8 cellular contexts compared by ENCODE assay signal in the genomic region with DNA sequence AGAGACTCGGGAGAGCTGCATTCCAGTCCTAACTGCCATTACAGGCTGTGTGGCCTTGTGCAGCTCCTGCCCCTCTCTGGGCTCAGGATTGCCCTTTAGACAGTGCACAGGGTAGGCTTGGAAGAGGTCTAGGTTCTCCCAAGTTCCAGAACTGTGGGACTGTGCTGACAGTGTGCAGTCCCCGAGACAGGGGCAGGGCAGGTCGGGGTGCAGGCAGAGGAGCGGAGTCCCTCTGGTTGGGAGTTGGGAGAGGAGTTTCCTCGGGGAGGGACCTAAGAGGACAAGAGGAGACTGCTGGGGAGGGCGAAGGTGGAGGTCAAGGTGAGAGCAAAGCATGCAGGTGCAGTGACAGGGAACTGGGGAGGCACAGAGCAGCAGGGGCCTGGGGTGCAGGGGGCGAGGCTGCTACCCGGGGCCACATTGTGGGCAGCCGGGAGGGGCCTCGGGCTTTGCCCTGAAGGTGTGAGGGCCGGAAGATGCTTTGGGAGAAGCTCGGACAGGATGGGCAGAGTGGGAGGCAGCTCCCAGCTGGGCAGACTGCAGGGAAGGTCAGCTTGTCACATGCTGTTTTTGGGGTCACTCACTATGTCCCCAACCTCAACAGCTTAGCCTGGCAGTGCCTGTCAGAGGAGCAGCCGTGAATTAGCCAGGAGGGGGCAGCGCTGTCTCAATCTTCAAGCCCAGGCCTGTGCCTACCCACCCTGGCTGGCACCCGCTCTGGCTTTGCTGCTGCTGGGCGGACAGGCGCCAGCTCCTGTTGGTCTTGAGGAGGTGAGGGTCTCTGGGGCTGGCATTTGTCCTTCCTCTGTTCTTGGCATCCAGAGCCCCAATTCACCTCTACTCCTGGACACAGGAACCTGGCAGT. TPM values are rescaled to one million over a fixed set of nuclear protein-coding genes. Genes with fewer than 3 reads are reported as not detected.
DNase-seq lines count a peak whose midpoint lies in the region; ATAC-seq, FAIRE-seq and TF ChIP-seq lines count a peak whose summit lies in the region.

No MANE protein-coding gene starts in this region.

- no peak overlapping the region for H3K4me3 ChIP-seq in ascending aorta

- TF ChIP-seq CTCF in ascending aorta (IDR thresholded peaks at IDR 0.05): peak; percentile 39 to 52 (median 41)

- no peak for FAIRE-seq in HTR-8/SVneo (lab: Jason Lieb, UNC)

- DNase-seq in CD1c-positive myeloid dendritic cell (ENCODE audit: extremely low spot score): peak; percentile 72
- DNase-seq in HTR-8/SVneo (ENCODE audit: insufficient read length, low spot score): peak; percentile 41
- DNase-seq in T-helper 2 cell: peak; percentile 38 to 67 (median 61)
- DNase-seq in ascending aorta (ENCODE audit: low spot score in 2 of 2): no peak
- DNase-seq in kidney glomerular epithelial cell (lab: John Stamatoyannopoulos, UW): peak; percentile 26
- peak; percentile 44 to 60 (median 47) for DNase-seq in stimulated activated CD4-positive, alpha-beta T cell treated with anti-CD3 and anti-CD28 coated beads, TNF-alpha, amount 100 ng/mL, for 4 hours (ENCODE audit: low read depth in 3 of 3)

- no peaks in the 10 kb centered on the region for H3K27me3 ChIP-seq in ascending aorta

- ATAC-seq in GM18867 (IDR thresholded peaks at IDR 0.05; ENCODE audit: unreplicated experiment) (no peak), GM21825 (IDR thresholded peaks at IDR 0.05; ENCODE audit: unreplicated experiment) (no peak)

- H3K27ac ChIP-seq in ascending aorta: no peak overlapping the region

- H3K9me3 ChIP-seq in ascending aorta: no peaks in the 10 kb centered on the region

- H3K4me1 ChIP-seq in ascending aorta: peaks cover 4 to 5% of the 10 kb centered on the region in 2 donors

- no peaks in the 10 kb centered on the region for H3K36me3 ChIP-seq in ascending aorta

- intact Hi-C loops in ascending aorta (cut with DNase I): no loop called here

RNA-seq across cellular contexts. Expression of gene CSPG4, which starts 15.4 kb away (rescaled TPM):
- 258 TPM for total RNA-seq in ascending aorta

Comparison
In these comparisons a context has a peak if more than half of its experiments do, and no peak if none do; other contexts are left out.
1. DNase-seq: peak in CD1c-positive myeloid dendritic cell (single experiment), HTR-8/SVneo (single experiment), T-helper 2 cell (5 of 5), kidney glomerular epithelial cell (single experiment) and stimulated activated CD4-positive, alpha-beta T cell treated with anti-CD3 and anti-CD28 coated beads, TNF-alpha, amount 100 ng/mL, for 4 hours (3 of 3); none in ascending aorta (0 of 2).